In the genomic region with DNA sequence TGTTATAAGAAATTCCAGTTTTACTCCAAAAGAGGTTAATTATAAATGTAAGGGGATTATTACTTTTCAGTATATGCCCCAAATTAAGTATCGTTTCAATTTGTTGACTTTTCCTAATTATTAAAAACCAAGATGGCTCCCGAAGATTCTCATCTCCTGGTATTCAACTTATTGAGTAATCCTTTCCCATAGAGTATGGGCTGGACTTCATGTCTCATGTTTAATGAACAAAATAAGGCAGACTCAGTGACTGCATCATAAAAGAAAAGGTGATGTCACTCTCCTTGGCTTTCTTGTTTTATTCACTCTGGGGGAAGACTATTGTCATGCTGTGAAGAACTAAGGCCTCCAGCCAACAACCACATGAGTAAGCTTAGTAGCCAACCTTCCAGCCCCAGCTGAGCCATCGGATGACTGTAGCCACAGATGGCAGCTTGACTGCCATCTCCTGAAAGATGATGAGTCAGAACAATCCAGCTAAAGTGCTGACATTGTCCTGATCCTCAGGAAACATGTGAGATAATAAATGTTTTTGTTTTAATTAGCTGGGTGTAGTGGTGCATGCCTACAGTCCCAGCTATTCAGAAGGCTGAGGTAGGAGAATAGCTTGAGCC, we compare ENCODE assay signal across 12 cellular contexts. TPM values are rescaled to one million over a fixed set of nuclear protein-coding genes. Genes with fewer than 3 reads are reported as not detected.
DNase-seq lines count a peak whose midpoint lies in the region; ATAC-seq and TF ChIP-seq lines count a peak whose summit lies in the region.
"Had no signal": no experiment of that assay in that cellular context is flagged by ENCODE, and none has a peak within 500 bp of the region (broad histone marks: within the 10 kb centered on the region; RNA-seq: fewer than 3 reads in every experiment).

No MANE protein-coding gene starts in this region.

- no peak overlapping the region for H3K23ac ChIP-seq in H9 (ENCODE audit: insufficient read length, low read depth, low read length)

- ATAC-seq in GM18519 (IDR thresholded peaks at IDR 0.05; ENCODE audit: low FRiP score, unreplicated experiment) (no peak), GM18861 (IDR thresholded peaks at IDR 0.05; ENCODE audit: unreplicated experiment) (no peak)
- no peak for ATAC-seq in stimulated activated naive CD8-positive, alpha-beta T cell treated with anti-CD3 and anti-CD28 coated beads, Interleukin-15, amount 100 ng/mL, for 72 hours

- no peak overlapping the region for H4K91ac ChIP-seq in H9 (ENCODE audit: insufficient read length, low read depth, low read length)

- no peak overlapping the region for H2BK20ac ChIP-seq in H9 (ENCODE audit: low read depth, low read length, poor library complexity, severe bottlenecking)

- H3K9me3 Mint-ChIP-seq in H9 (peaks cover 4 to 8% of the 10 kb centered on the region in 2 experiments; a peak in 4 of 5 replicates), progenitor cell of endocrine pancreas (ENCODE audit: low read depth) (no peaks in the 10 kb centered on the region)
- H3K9me3 Mint-ChIP-seq in stimulated activated naive CD8-positive, alpha-beta T cell treated with anti-CD3 and anti-CD28 coated beads, Interleukin-15, amount 100 ng/mL, for 72 hours: no peaks in the 10 kb centered on the region
- H3K9me3 Mint-ChIP-seq: activated naive CD8-positive, alpha-beta T cell treated with anti-CD3 and anti-CD28 coated beads, Interleukin-2, amount 10 ng/mL, durations not matched to agents 7 days and 5 days had no signal

- no peak overlapping the region for H3K27ac ChIP-seq in H9 (ENCODE audit: insufficient read length, low read depth, low read length)
- H3K27ac ChIP-seq: hepatocyte, parathyroid adenoma had no signal

- no peak overlapping the region for H3K14ac ChIP-seq in H9 (ENCODE audit: insufficient read depth, low read length)

- H3K27me3 Mint-ChIP-seq in H9 (ENCODE audit: low read depth): no peaks in the 10 kb centered on the region
- H3K27me3 Mint-ChIP-seq in progenitor cell of endocrine pancreas: no peaks in the 10 kb centered on the region
- no peaks in the 10 kb centered on the region for H3K27me3 Mint-ChIP-seq in stimulated activated naive CD8-positive, alpha-beta T cell treated with anti-CD3 and anti-CD28 coated beads, Interleukin-15, amount 100 ng/mL, for 72 hours

- DNase-seq in H9 (peak; percentile 82), NOMO-1 (lab: John Stamatoyannopoulos, UW; ENCODE audit: unreplicated experiment in 2 of 2) (peak; percentile 24 to 61), dermis blood vessel endothelial cell (peak; percentile 86), non-pigmented ciliary epithelial cell (ENCODE audit: low read depth) (peak; percentile 93), progenitor cell of endocrine pancreas (ENCODE audit: low spot score, unreplicated experiment) (no peak)
- DNase-seq in stimulated activated naive CD8-positive, alpha-beta T cell treated with anti-CD3 and anti-CD28 coated beads, Interleukin-15, amount 100 ng/mL, for 72 hours: no peak
- DNase-seq: activated naive CD8-positive, alpha-beta T cell treated with anti-CD3 and anti-CD28 coated beads, Interleukin-2, amount 10 ng/mL, durations not matched to agents 7 days and 5 days; GDM1 had no signal

- no peaks in the 10 kb centered on the region for H4K20me1 ChIP-seq in H9 (ENCODE audit: control insufficient read depth, insufficient read depth, insufficient read length)

- H3K4ac ChIP-seq in H9 (ENCODE audit: low read depth, low read length): no peak overlapping the region

- H3K18ac ChIP-seq in H9 (ENCODE audit: insufficient read length, low read depth, low read length): no peak overlapping the region

- peaks cover 8% of the 10 kb centered on the region for H3K79me1 ChIP-seq in H9 (ENCODE audit: insufficient read depth, low read depth, low read length, poor library complexity, severe bottlenecking)

- peaks cover 8 to 23% (median 10%) of the 10 kb centered on the region in 3 experiments for H3K36me3 Mint-ChIP-seq in H9 (ENCODE audit: insufficient read depth in 1 of 3, low read depth in 3 of 3)
- H3K36me3 Mint-ChIP-seq in progenitor cell of endocrine pancreas (ENCODE audit: insufficient read depth): peaks cover 3% of the 10 kb centered on the region
- H3K36me3 Mint-ChIP-seq: activated naive CD8-positive, alpha-beta T cell treated with anti-CD3 and anti-CD28 coated beads, Interleukin-2, amount 10 ng/mL, durations not matched to agents 7 days and 5 days had no signal

- H2AFZ ChIP-seq in H9 (ENCODE audit: low read length): no peak overlapping the region
- H2AFZ ChIP-seq: hepatocyte, parathyroid adenoma had no signal

- H2BK15ac ChIP-seq in H9 (ENCODE audit: low read depth, low read length): no peak overlapping the region

- no peak for TF ChIP-seq CTCF in H9 (conservative IDR thresholded peaks at IDR 0.05)
- no peak for TF ChIP-seq CTCF in progenitor cell of endocrine pancreas (IDR thresholded peaks at IDR 0.05; ENCODE audit: unreplicated experiment)

- no peak overlapping the region for H4K5ac ChIP-seq in H9 (ENCODE audit: insufficient read length, low read depth, low read length)

- H3K9me3 ChIP-seq in H9 (ENCODE audit: control insufficient read depth, low read depth, low read length): no peaks in the 10 kb centered on the region

- H3K4me3 Mint-ChIP-seq in H9: no peak overlapping the region
- H3K4me3 Mint-ChIP-seq in progenitor cell of endocrine pancreas (ENCODE audit: low read depth): no peak overlapping the region
- H3K4me3 Mint-ChIP-seq in stimulated activated naive CD8-positive, alpha-beta T cell treated with anti-CD3 and anti-CD28 coated beads, Interleukin-15, amount 100 ng/mL, for 72 hours: no peak overlapping the region
- H3K4me3 Mint-ChIP-seq: activated naive CD8-positive, alpha-beta T cell treated with anti-CD3 and anti-CD28 coated beads, Interleukin-2, amount 10 ng/mL, durations not matched to agents 7 days and 5 days had no signal

- H3K4me1 ChIP-seq in H9 (ENCODE audit: insufficient read depth, low read length): peaks cover 12% of the 10 kb centered on the region; the same call in 1 of the 2 replicates

- H3K9ac ChIP-seq in H9 (ENCODE audit: extremely low read depth, insufficient read length, low read length): no peak overlapping the region
- H3K9ac ChIP-seq: parathyroid adenoma had no signal

- H3K27me3 ChIP-seq in H9 (ENCODE audit: insufficient read depth, low read length): no peaks in the 10 kb centered on the region
- H3K27me3 ChIP-seq: hepatocyte had no signal

- H2BK120ac ChIP-seq in H9 (ENCODE audit: low read depth, low read length, poor library complexity, severe bottlenecking): no peak overlapping the region

- H3K56ac ChIP-seq in H9 (ENCODE audit: insufficient read length, low read depth, low read length): no peak overlapping the region

- H3K27ac Mint-ChIP-seq in H9 (peak overlapping the region; percentile 57 to 82 (median 74); a peak in 5 of 7 replicates), progenitor cell of endocrine pancreas (no peak overlapping the region)
- H3K27ac Mint-ChIP-seq in stimulated activated naive CD8-positive, alpha-beta T cell treated with anti-CD3 and anti-CD28 coated beads, Interleukin-15, amount 100 ng/mL, for 72 hours: no peak overlapping the region
- H3K27ac Mint-ChIP-seq: activated naive CD8-positive, alpha-beta T cell treated with anti-CD3 and anti-CD28 coated beads, Interleukin-2, amount 10 ng/mL, durations not matched to agents 7 days and 5 days had no signal

- no CpG with 5 or more reads among the region's 3 CpGs for WGBS in H9 (ENCODE audit: extremely low coverage, insufficient read length, low lambda C conversion rate)

- peaks cover 23% of the 10 kb centered on the region for H3K79me2 ChIP-seq in H9 (ENCODE audit: insufficient read depth, low read length)
- H3K79me2 ChIP-seq: parathyroid adenoma had no signal

- no peak overlapping the region for H2BK12ac ChIP-seq in H9 (ENCODE audit: insufficient read length, low read depth, low read length)

- H2AK5ac ChIP-seq in H9 (ENCODE audit: insufficient read length, low read length): no peak overlapping the region

- H3K4me2 ChIP-seq in H9 (ENCODE audit: insufficient read depth, insufficient read length, low read length): no peak overlapping the region
- H3K4me2 ChIP-seq: hepatocyte had no signal

- no peaks in the 10 kb centered on the region for H3K23me2 ChIP-seq in H9 (ENCODE audit: insufficient read length, low read depth, low read length, poor library complexity, severe bottlenecking)

- no peak overlapping the region for H4K8ac ChIP-seq in H9 (replicated peaks; ENCODE audit: insufficient read length, low read depth, low read length)

- H3T11ph ChIP-seq in H9 (ENCODE audit: low read length): no peak overlapping the region

- no peak overlapping the region for H2BK5ac ChIP-seq in H9 (ENCODE audit: insufficient read length, low read length)

- H3K4me1 Mint-ChIP-seq in H9 (peaks cover 44 to 51% of the 10 kb centered on the region in 2 experiments), progenitor cell of endocrine pancreas (ENCODE audit: low read depth) (peaks cover 7% of the 10 kb centered on the region)
- H3K4me1 Mint-ChIP-seq in stimulated activated naive CD8-positive, alpha-beta T cell treated with anti-CD3 and anti-CD28 coated beads, Interleukin-15, amount 100 ng/mL, for 72 hours: no peaks in the 10 kb centered on the region
- H3K4me1 Mint-ChIP-seq: activated naive CD8-positive, alpha-beta T cell treated with anti-CD3 and anti-CD28 coated beads, Interleukin-2, amount 10 ng/mL, durations not matched to agents 7 days and 5 days had no signal

RNA-seq across cellular contexts. Expression of gene IGF2BP2, which starts 17.3 kb away (rescaled TPM):
- total RNA-seq in H9 (2021) (122 and 130 TPM in 2 replicates), dermis blood vessel endothelial cell (30.0 and 61.2 TPM in 2 replicates), progenitor cell of endocrine pancreas (187 and 190 TPM in 2 replicates)

Comparison
In these comparisons a context has a peak if more than half of its experiments do, and no peak if none do; other contexts are left out.
1. DNase-seq: peak in H9 (single experiment), NOMO-1 (2 of 2), dermis blood vessel endothelial cell (single experiment) and non-pigmented ciliary epithelial cell (single experiment); none in progenitor cell of endocrine pancreas (single experiment) and stimulated activated naive CD8-positive, alpha-beta T cell treated with anti-CD3 and anti-CD28 coated beads, Interleukin-15, amount 100 ng/mL, for 72 hours (0 of 2).
2. H3K27ac Mint-ChIP-seq: peak in H9 (3 of 3); none in progenitor cell of endocrine pancreas (single experiment) and stimulated activated naive CD8-positive, alpha-beta T cell treated with anti-CD3 and anti-CD28 coated beads, Interleukin-15, amount 100 ng/mL, for 72 hours (0 of 2).